Comparison of ENCODE assay signal across 31 cellular contexts in the genomic region with DNA sequence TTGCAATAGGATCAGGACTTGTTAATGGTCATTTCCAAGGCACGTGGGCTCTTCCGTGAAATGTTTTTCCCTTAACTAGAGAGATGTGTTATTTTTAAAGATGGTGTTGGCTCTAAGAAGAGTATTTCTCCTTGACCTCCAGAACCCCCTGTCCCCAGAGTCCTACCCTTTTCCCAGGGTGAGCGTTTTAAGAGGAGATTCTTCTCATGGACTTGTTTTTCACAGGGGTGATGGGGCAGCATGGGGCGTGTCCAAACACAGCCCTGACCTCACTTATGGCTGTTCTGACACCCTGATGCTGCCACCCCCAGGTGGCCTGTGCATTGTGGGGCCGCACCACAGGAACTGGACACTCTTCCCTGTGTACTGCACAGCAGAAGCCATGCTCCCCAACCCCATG.
"Had no signal": no experiment of that assay in that cellular context is flagged by ENCODE, and none has a peak within 500 bp of the region (broad histone marks: within the 10 kb centered on the region; RNA-seq: fewer than 3 reads in every experiment).

No MANE protein-coding gene starts in this region.

- H3K27ac ChIP-seq: brain microvascular endothelial cell, coronary artery, dorsolateral prefrontal cortex, heart left ventricle had no signal

- H3K27me3 ChIP-seq: brain microvascular endothelial cell, dorsolateral prefrontal cortex, heart left ventricle had no signal

- H3K9me3 Mint-ChIP-seq: activated CD4-positive, alpha-beta T cell treated with anti-CD3 and anti-CD28 coated beads, Interleukin-2, amount 10 ng/mL, durations not matched to agents 24 days and 14 days; activated T-helper 17 cell treated with anti-CD3 and anti-CD28 coated beads, Interleukin-2, amount 50 U/mL, for 72 hours; central memory CD8-positive, alpha-beta T cell had no signal

- ATAC-seq: activated CD4-positive, alpha-beta T cell treated with anti-CD3 and anti-CD28 coated beads for 36 hours; activated CD8-positive, alpha-beta memory T cell treated with anti-CD3 and anti-CD28 coated beads, Interleukin-2, amount 10 ng/mL, durations not matched to agents 7 days and 5 days; activated CD8-positive, alpha-beta T cell treated with anti-CD3 and anti-CD28 coated beads, Interleukin-2, amount 10 ng/mL, durations not matched to agents 7 days and 5 days; activated T-helper 17 cell treated with anti-CD3 and anti-CD28 coated beads, Interleukin-2, amount 50 U/mL, for 72 hours; esophagus mucosa; heart left ventricle; T-cell had no signal

- DNase-seq: activated CD4-positive, alpha-beta memory T cell treated with anti-CD3 and anti-CD28 coated beads for 36 hours; activated CD4-positive, alpha-beta T cell treated with anti-CD3 and anti-CD28 coated beads for 36 hours; activated CD4-positive, alpha-beta T cell treated with anti-CD3 and anti-CD28 coated beads, Interleukin-2, amount 10 ng/mL, durations not matched to agents 24 days and 14 days; activated CD4-positive, CD25-positive, alpha-beta regulatory T cell; activated CD4-positive, CD25-positive, alpha-beta regulatory T cell treated with anti-CD3 and anti-CD28 coated beads, Interleukin-2, amount 50 U/mL, for 72 hours; activated CD8-positive, alpha-beta memory T cell treated with anti-CD3 and anti-CD28 coated beads, Interleukin-2, amount 10 ng/mL, durations not matched to agents 7 days and 5 days; activated CD8-positive, alpha-beta memory T cell treated with anti-CD3 and anti-CD28 coated beads, Interleukin-2, amount 50 U/mL, for 4 hours; activated CD8-positive, alpha-beta T cell treated with anti-CD3 and anti-CD28 coated beads, Interleukin-2, amount 10 ng/mL, durations not matched to agents 7 days and 5 days; activated effector memory CD4-positive, alpha-beta T cell treated with Interleukin-2 at 50 U/mL for 16 hours; activated gamma-delta T cell treated with Interleukin-2 at 50 U/mL for 16 hours; activated naive CD4-positive, alpha-beta T cell treated with anti-CD3 and anti-CD28 coated beads, Interleukin-2, amount 50 U/mL, for 16 hours; activated naive CD4-positive, alpha-beta T cell treated with Interleukin-2 at 50 U/mL for 16 hours; activated T-cell treated with anti-CD3 and anti-CD28 coated beads, Interleukin-2, amount 50 U/mL, for 24 hours; amniotic stem cell; anterior cingulate cortex; brain microvascular endothelial cell; dorsolateral prefrontal cortex; effector memory CD4-positive, alpha-beta T cell; endodermal cell; foreskin fibroblast; heart left ventricle; T-cell; T-helper 2 cell had no signal

- H3K27ac Mint-ChIP-seq: activated CD4-positive, alpha-beta memory T cell treated with anti-CD3 and anti-CD28 coated beads for 36 hours; activated CD4-positive, alpha-beta T cell treated with anti-CD3 and anti-CD28 coated beads for 36 hours; activated CD4-positive, alpha-beta T cell treated with anti-CD3 and anti-CD28 coated beads, Interleukin-2, amount 10 ng/mL, durations not matched to agents 24 days and 14 days; activated CD8-positive, alpha-beta memory T cell treated with anti-CD3 and anti-CD28 coated beads, Interleukin-2, amount 10 ng/mL, durations not matched to agents 7 days and 5 days; activated CD8-positive, alpha-beta T cell treated with anti-CD3 and anti-CD28 coated beads, Interleukin-2, amount 10 ng/mL, durations not matched to agents 7 days and 5 days; activated naive CD8-positive, alpha-beta T cell; activated T-cell treated with anti-CD3 and anti-CD28 coated beads, Interleukin-2, amount 50 U/mL, for 24 hours; activated T-helper 17 cell treated with anti-CD3 and anti-CD28 coated beads, Interleukin-2, amount 50 U/mL, for 72 hours; dendritic cell treated with granulocyte-macrophage colony-stimulating factor and Interleukin-4, amounts not matched to agents 40 ng/mL and 50 ng/mL, for 4 days; endodermal cell; T-cell had no signal

- H3K4me3 Mint-ChIP-seq: activated CD4-positive, alpha-beta memory T cell treated with anti-CD3 and anti-CD28 coated beads for 36 hours; activated CD4-positive, alpha-beta T cell treated with anti-CD3 and anti-CD28 coated beads for 36 hours; activated CD4-positive, alpha-beta T cell treated with anti-CD3 and anti-CD28 coated beads, Interleukin-2, amount 10 ng/mL, durations not matched to agents 24 days and 14 days; activated CD8-positive, alpha-beta memory T cell treated with anti-CD3 and anti-CD28 coated beads, Interleukin-2, amount 10 ng/mL, durations not matched to agents 7 days and 5 days; activated CD8-positive, alpha-beta T cell treated with anti-CD3 and anti-CD28 coated beads, Interleukin-2, amount 10 ng/mL, durations not matched to agents 7 days and 5 days; activated naive CD8-positive, alpha-beta T cell; activated T-cell treated with anti-CD3 and anti-CD28 coated beads, Interleukin-2, amount 50 U/mL, for 24 hours; activated T-helper 17 cell treated with anti-CD3 and anti-CD28 coated beads, Interleukin-2, amount 50 U/mL, for 72 hours; central memory CD8-positive, alpha-beta T cell; dendritic cell treated with granulocyte-macrophage colony-stimulating factor and Interleukin-4, amounts not matched to agents 40 ng/mL and 50 ng/mL, for 4 days; endodermal cell; T-cell had no signal

- FAIRE-seq: astrocyte, frontal cortex had no signal

- H3K36me3 ChIP-seq: brain microvascular endothelial cell, heart left ventricle had no signal

- H3K4me3 ChIP-seq: coronary artery, dorsolateral prefrontal cortex, heart left ventricle had no signal
